In the genomic region with DNA sequence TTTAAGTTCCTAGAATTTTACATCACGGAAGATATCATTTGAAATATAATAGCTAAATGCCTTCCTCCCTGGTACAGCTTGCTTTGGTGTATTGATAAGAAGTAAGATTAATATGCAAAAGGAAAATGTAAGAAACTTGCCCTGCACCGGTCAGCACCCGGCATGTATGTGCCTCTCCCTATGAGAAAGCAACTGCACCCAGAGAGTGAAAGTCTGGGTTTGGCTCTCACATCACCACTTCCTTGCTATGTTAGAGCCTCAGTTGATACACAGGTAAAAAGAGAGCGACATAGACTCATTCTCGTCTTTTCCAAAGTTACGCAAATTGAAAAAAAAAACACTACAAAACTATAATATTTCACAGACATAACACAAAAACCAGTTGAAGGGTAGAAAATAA, we compare ENCODE assay signal across 18 cellular contexts.
A peak's percentile ranks its signal among the peaks of the same experiment; 100 is the strongest.
DNase-seq lines count a peak whose midpoint lies in the region; ATAC-seq and TF ChIP-seq lines count a peak whose summit lies in the region.
"Had no signal": no experiment of that assay in that cellular context is flagged by ENCODE, and none has a peak within 500 bp of the region (broad histone marks: within the 10 kb centered on the region; RNA-seq: fewer than 3 reads in every experiment).

No MANE protein-coding gene starts in this region.

- no peaks in the 10 kb centered on the region for H4K20me1 ChIP-seq in SK-N-SH (ENCODE audit: insufficient read depth)

- TF ChIP-seq CTCF in SK-N-SH (IDR thresholded peaks at IDR 0.05), result no peak

- peak; percentile 43 for ATAC-seq in effector memory CD8-positive, alpha-beta T cell (replicated peaks)
- no peak for ATAC-seq in HG03139 (IDR thresholded peaks at IDR 0.05; ENCODE audit: unreplicated experiment)

- no peak overlapping the region for H3K4me3 ChIP-seq in SK-N-SH (ENCODE audit: low read depth in 2 of 2, low read length in 1 of 2)
- H3K4me3 ChIP-seq: ascending aorta, esophagus squamous epithelium, GM23248, PC-9, smooth muscle cell, tibial nerve had no signal

- peak; percentile 49 for DNase-seq in stimulated activated CD4-positive, alpha-beta T cell treated with anti-CD3 and anti-CD28 coated beads, Interleukin-4, amount 100 ng/mL, for 24 hours
- no peak for DNase-seq in stimulated activated CD4-positive, alpha-beta T cell treated with anti-CD3 and anti-CD28 coated beads, Interleukin-2, amount 100 ng/mL, for 48 hours
- peak; percentile 22 to 28 for DNase-seq in activated CD4-positive, alpha-beta T cell treated with anti-CD3 and anti-CD28 coated beads, Interleukin-2, amount 50 U/mL, for 4 hours
- DNase-seq in effector memory CD8-positive, alpha-beta T cell, result no peak
- DNase-seq in AG08396 (ENCODE audit: low spot score) (no peak), SK-N-SH (no peak)
- DNase-seq: Caco-2; effector CD8-positive, alpha-beta T cell; esophagus squamous epithelium; GM23248; NCI-H187 treated with DMSO at 0.1 percent for 48 hours; PC-9 had no signal

- CTCF ChIA-PET in SK-N-SH (lab: Yijun Ruan, JAX), result interaction anchor here (1.0 kb wide), 1 partner anchor 10 kb away, joined by 3 read pairs; no protein-coding TSS in a partner anchor

- no peaks in the 10 kb centered on the region for H3K27me3 ChIP-seq in SK-N-SH (ENCODE audit: insufficient read depth)
- H3K27me3 ChIP-seq: ascending aorta, esophagus squamous epithelium, tibial nerve had no signal

- H3K9me2 ChIP-seq in SK-N-SH, result no peaks in the 10 kb centered on the region

- H3K36me3 ChIP-seq in SK-N-SH (replicated peaks in 1 of 2; ENCODE audit: control insufficient read depth in 1 of 2, insufficient read depth in 2 of 2, low read length in 1 of 2), result peaks cover 6 to 31% of the 10 kb centered on the region in 2 experiments

- no peak for TF ChIP-seq RAD21 in SK-N-SH (IDR thresholded peaks at IDR 0.05; ENCODE audit: low read length)

- no peaks in the 10 kb centered on the region for H3K9me3 ChIP-seq in SK-N-SH
- H3K9me3 ChIP-seq: ascending aorta, Caco-2 had no signal

- H3K4me1 Mint-ChIP-seq in effector memory CD8-positive, alpha-beta T cell (ENCODE audit: low read depth in 2 of 2), result peaks cover 24 to 56% of the 10 kb centered on the region in 2 donors
- peaks cover 95% of the 10 kb centered on the region for H3K4me1 Mint-ChIP-seq in stimulated activated naive CD8-positive, alpha-beta T cell treated with anti-CD3 and anti-CD28 coated beads, Interleukin-15, Interleukin-2, amounts not matched to agents 100 ng/mL and 50 ng/mL, for 24 hours (ENCODE audit: low read depth)

- H2AFZ ChIP-seq in SK-N-SH (ENCODE audit: low read depth), result no peak overlapping the region
- H2AFZ ChIP-seq: GM23248, PC-9 had no signal

- no peaks in the 10 kb centered on the region for H3K27me3 Mint-ChIP-seq in effector memory CD8-positive, alpha-beta T cell
- H3K27me3 Mint-ChIP-seq in stimulated activated naive CD8-positive, alpha-beta T cell treated with anti-CD3 and anti-CD28 coated beads, Interleukin-15, Interleukin-2, amounts not matched to agents 100 ng/mL and 50 ng/mL, for 24 hours, result no peaks in the 10 kb centered on the region
- H3K27me3 Mint-ChIP-seq: memory B cell had no signal

- no peak overlapping the region for H3K9ac ChIP-seq in SK-N-SH
- H3K9ac ChIP-seq: GM23248 had no signal

- H3F3A ChIP-seq in SK-N-SH (replicated peaks; ENCODE audit: insufficient read depth), result no peaks in the 10 kb centered on the region

- TF ChIP-seq EP300 in SK-N-SH (IDR thresholded peaks at IDR 0.05; ENCODE audit: borderline replicate concordance in 1 of 2, low read depth in 1 of 2, low read length in 1 of 2), result no peak

- POLR2A ChIA-PET in SK-N-SH (lab: Yijun Ruan, JAX), result no interaction called here

- no peaks in the 10 kb centered on the region for H3K36me3 Mint-ChIP-seq in effector memory CD8-positive, alpha-beta T cell (ENCODE audit: insufficient read depth)
- peaks cover 27% of the 10 kb centered on the region for H3K36me3 Mint-ChIP-seq in stimulated activated naive CD8-positive, alpha-beta T cell treated with anti-CD3 and anti-CD28 coated beads, Interleukin-15, Interleukin-2, amounts not matched to agents 100 ng/mL and 50 ng/mL, for 24 hours (ENCODE audit: low read depth)

- no peak overlapping the region for H3K4me2 ChIP-seq in SK-N-SH
- H3K4me2 ChIP-seq: PC-9, smooth muscle cell had no signal

- H3K4me3 Mint-ChIP-seq in effector memory CD8-positive, alpha-beta T cell, result peak overlapping the region; percentile 44 to 66
- peak overlapping the region; percentile 71 for H3K4me3 Mint-ChIP-seq in stimulated activated naive CD8-positive, alpha-beta T cell treated with anti-CD3 and anti-CD28 coated beads, Interleukin-15, Interleukin-2, amounts not matched to agents 100 ng/mL and 50 ng/mL, for 24 hours

- peaks cover 4 to 16% of the 10 kb centered on the region in 2 experiments; a peak in 3 of 4 replicates for H3K4me1 ChIP-seq in SK-N-SH (ENCODE audit: control insufficient read depth in 1 of 2, insufficient read depth in 2 of 2, low read depth in 1 of 2, low read length in 1 of 2)
- H3K4me1 ChIP-seq: ascending aorta, Caco-2, esophagus squamous epithelium, tibial nerve had no signal

- H3K27ac ChIP-seq in SK-N-SH (ENCODE audit: low read depth in 2 of 2, low read length in 1 of 2), result no peak overlapping the region
- H3K27ac ChIP-seq: ascending aorta, esophagus squamous epithelium, GM23248, PC-9, tibial nerve had no signal

- WGBS in SK-N-SH (ENCODE audit: low lambda C conversion rate), result 86% methylated on average over 6 of the region's 6 CpGs

- H3K79me2 ChIP-seq in SK-N-SH (ENCODE audit: insufficient read depth), result peaks cover 94% of the 10 kb centered on the region

- peak overlapping the region in 1 of 2 donors; percentile 59 for H3K27ac Mint-ChIP-seq in effector memory CD8-positive, alpha-beta T cell
- peak overlapping the region; percentile 94 for H3K27ac Mint-ChIP-seq in stimulated activated naive CD8-positive, alpha-beta T cell treated with anti-CD3 and anti-CD28 coated beads, Interleukin-15, Interleukin-2, amounts not matched to agents 100 ng/mL and 50 ng/mL, for 24 hours

- H3K9me3 Mint-ChIP-seq in effector memory CD8-positive, alpha-beta T cell, result no peaks in the 10 kb centered on the region
- H3K9me3 Mint-ChIP-seq in stimulated activated naive CD8-positive, alpha-beta T cell treated with anti-CD3 and anti-CD28 coated beads, Interleukin-15, Interleukin-2, amounts not matched to agents 100 ng/mL and 50 ng/mL, for 24 hours, result peaks cover 7% of the 10 kb centered on the region

TF ChIP-seq in SK-N-SH, 30 proteins besides CTCF, POLR2A, EP300 and RAD21:
- TF ChIP-seq, protein P1, sequence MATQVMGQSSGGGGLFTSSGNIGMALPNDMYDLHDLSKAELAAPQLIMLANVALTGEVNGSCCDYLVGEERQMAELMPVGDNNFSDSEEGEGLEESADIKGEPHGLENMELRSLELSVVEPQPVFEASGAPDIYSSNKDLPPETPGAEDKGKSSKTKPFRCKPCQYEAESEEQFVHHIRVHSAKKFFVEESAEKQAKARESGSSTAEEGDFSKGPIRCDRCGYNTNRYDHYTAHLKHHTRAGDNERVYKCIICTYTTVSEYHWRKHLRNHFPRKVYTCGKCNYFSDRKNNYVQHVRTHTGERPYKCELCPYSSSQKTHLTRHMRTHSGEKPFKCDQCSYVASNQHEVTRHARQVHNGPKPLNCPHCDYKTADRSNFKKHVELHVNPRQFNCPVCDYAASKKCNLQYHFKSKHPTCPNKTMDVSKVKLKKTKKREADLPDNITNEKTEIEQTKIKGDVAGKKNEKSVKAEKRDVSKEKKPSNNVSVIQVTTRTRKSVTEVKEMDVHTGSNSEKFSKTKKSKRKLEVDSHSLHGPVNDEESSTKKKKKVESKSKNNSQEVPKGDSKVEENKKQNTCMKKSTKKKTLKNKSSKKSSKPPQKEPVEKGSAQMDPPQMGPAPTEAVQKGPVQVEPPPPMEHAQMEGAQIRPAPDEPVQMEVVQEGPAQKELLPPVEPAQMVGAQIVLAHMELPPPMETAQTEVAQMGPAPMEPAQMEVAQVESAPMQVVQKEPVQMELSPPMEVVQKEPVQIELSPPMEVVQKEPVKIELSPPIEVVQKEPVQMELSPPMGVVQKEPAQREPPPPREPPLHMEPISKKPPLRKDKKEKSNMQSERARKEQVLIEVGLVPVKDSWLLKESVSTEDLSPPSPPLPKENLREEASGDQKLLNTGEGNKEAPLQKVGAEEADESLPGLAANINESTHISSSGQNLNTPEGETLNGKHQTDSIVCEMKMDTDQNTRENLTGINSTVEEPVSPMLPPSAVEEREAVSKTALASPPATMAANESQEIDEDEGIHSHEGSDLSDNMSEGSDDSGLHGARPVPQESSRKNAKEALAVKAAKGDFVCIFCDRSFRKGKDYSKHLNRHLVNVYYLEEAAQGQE (IDR thresholded peaks at IDR 0.05; ENCODE audit: low read depth, low read length), result no peak
- TF ChIP-seq GABPA (IDR thresholded peaks at IDR 0.05; ENCODE audit: low read depth), result no peak
- no peak for TF ChIP-seq FOSL2 (IDR thresholded peaks at IDR 0.05; ENCODE audit: borderline replicate concordance, low read depth)
TF ChIP-seq in SK-N-SH: peak in this region for 0.

Comparison
In these comparisons a context has a peak if more than half of its experiments do, and no peak if none do; other contexts are left out.
1. DNase-seq: peak in stimulated activated CD4-positive, alpha-beta T cell treated with anti-CD3 and anti-CD28 coated beads, Interleukin-4, amount 100 ng/mL, for 24 hours (single experiment) and activated CD4-positive, alpha-beta T cell treated with anti-CD3 and anti-CD28 coated beads, Interleukin-2, amount 50 U/mL, for 4 hours (2 of 2); none in stimulated activated CD4-positive, alpha-beta T cell treated with anti-CD3 and anti-CD28 coated beads, Interleukin-2, amount 100 ng/mL, for 48 hours (0 of 2), effector memory CD8-positive, alpha-beta T cell (0 of 3), AG08396 (single experiment) and SK-N-SH (single experiment).